Comparison of ENCODE assay signal across 9 cellular contexts in the genomic region with DNA sequence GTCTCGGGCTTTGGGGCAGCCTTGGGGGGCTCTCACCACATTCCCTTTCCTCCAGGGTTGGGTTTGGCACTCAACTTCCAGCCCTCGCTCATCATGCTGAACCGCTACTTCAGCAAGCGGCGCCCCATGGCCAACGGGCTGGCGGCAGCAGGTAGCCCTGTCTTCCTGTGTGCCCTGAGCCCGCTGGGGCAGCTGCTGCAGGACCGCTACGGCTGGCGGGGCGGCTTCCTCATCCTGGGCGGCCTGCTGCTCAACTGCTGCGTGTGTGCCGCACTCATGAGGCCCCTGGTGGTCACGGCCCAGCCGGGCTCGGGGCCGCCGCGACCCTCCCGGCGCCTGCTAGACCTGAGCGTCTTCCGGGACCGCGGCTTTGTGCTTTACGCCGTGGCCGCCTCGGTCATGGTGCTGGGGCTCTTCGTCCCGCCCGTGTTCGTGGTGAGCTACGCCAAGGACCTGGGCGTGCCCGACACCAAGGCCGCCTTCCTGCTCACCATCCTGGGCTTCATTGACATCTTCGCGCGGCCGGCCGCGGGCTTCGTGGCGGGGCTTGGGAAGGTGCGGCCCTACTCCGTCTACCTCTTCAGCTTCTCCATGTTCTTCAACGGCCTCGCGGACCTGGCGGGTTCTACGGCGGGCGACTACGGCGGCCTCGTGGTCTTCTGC. TPM values are rescaled to one million over a fixed set of nuclear protein-coding genes. Genes with fewer than 3 reads are reported as not detected.
A peak's percentile ranks its signal among the peaks of the same experiment; 100 is the strongest.
DNase-seq lines count a peak whose midpoint lies in the region; ATAC-seq and TF ChIP-seq lines count a peak whose summit lies in the region.
"Had no signal": no experiment of that assay in that cellular context is flagged by ENCODE, and none has a peak within 500 bp of the region (broad histone marks: within the 10 kb centered on the region; RNA-seq: fewer than 3 reads in every experiment).

No MANE protein-coding gene starts in this region.

- no peak for TF ChIP-seq POLR2A in esophagus squamous epithelium (IDR thresholded peaks at IDR 0.05)

- H3K9me3 ChIP-seq in Panc1 (ENCODE audit: control insufficient read depth, insufficient read depth, low read depth, low read length) (no peaks in the 10 kb centered on the region), esophagus squamous epithelium (no peaks in the 10 kb centered on the region)
- H3K9me3 ChIP-seq: prostate gland had no signal

- DNase-seq in DMS53 (lab: John Stamatoyannopoulos, UW): peak; percentile 60
- no peak for DNase-seq in DMS53 treated with DMSO at 0.1 percent for 48 hours (lab: John Stamatoyannopoulos, UW; ENCODE audit: unreplicated experiment)
- DNase-seq in Panc1 (ENCODE audit: low read depth, low spot score): no peak
- DNase-seq in esophagus squamous epithelium (lab: John Stamatoyannopoulos, UW): no peak
- peak; percentile 25 for DNase-seq in stimulated activated CD8-positive, alpha-beta memory T cell treated with anti-CD3 and anti-CD28 coated beads, Interleukin-4, amount 100 ng/mL, for 48 hours
- no peak for DNase-seq in middle frontal gyrus (ENCODE audit: extremely low spot score, low spot score)
- DNase-seq in glomerular visceral epithelial cell (ENCODE audit: extremely low spot score): no peak
- no peak for DNase-seq in NCI-H524 treated with DMSO at 0.1 percent for 48 hours (lab: John Stamatoyannopoulos, UW)

- no peak for ATAC-seq in Panc1

- H3K27me3 ChIP-seq in Panc1 (ENCODE audit: control insufficient read depth, insufficient read depth, low read length) (no peaks in the 10 kb centered on the region), esophagus squamous epithelium (no peaks in the 10 kb centered on the region)

- CTCF ChIA-PET in Panc1 (lab: Charles Lee): interaction anchor here (1.1 kb wide), 1 partner anchor 30 kb away, joined by 4 read pairs; no protein-coding TSS in a partner anchor

- 95% methylated on average over 28 to 37 of the region's 59 CpGs for WGBS in esophagus squamous epithelium, 2 donors

- in situ Hi-C loops in Panc1 (cut with HindIII; ENCODE audit: low pct_unique_long_range_greater_than_20kb, low sequenced_read_pairs): no loop called here

- H3K27ac ChIP-seq in Panc1 (ENCODE audit: low read length): peak overlapping the region; percentile 94
- peak overlapping the region in 3 of 4 donors; percentile 31 to 69 (median 68) for H3K27ac ChIP-seq in esophagus squamous epithelium

- intact Hi-C loops in Panc1 (cut with micrococcal nuclease; ENCODE audit: unreplicated experiment) (loop anchor here (10.0 kb wide), 1 partner anchor 132 kb away; no protein-coding TSS in a partner anchor), esophagus squamous epithelium (cut with DNase I) (loop anchor here (5.0 kb wide), 1 partner anchor 85 kb away; no protein-coding TSS in a partner anchor)

- H3K36me3 ChIP-seq in Panc1 (ENCODE audit: control insufficient read depth, insufficient read depth, low read length) (peaks cover 2% of the 10 kb centered on the region), esophagus squamous epithelium (peaks cover 0 to 38% (median 6%) of the 10 kb centered on the region in 3 donors)
- H3K36me3 ChIP-seq: prostate gland had no signal

- TF ChIP-seq CTCF in Panc1 (IDR thresholded peaks at IDR 0.05) (no peak), esophagus squamous epithelium (IDR thresholded peaks at IDR 0.05) (no peak)

- no TSS peak for BruUV-seq in Panc1 (replicated peaks; lab: Mats Ljungman, UMichigan)

- POLR2A ChIA-PET in Panc1 (lab: Charles Lee): no interaction called here

- H3K4me1 ChIP-seq in Panc1 (ENCODE audit: control insufficient read depth, insufficient read depth, low read length): peaks cover 97% of the 10 kb centered on the region
- peaks cover 64 to 98% (median 69%) of the 10 kb centered on the region in 3 donors for H3K4me1 ChIP-seq in esophagus squamous epithelium

- no peak overlapping the region for H3K4me3 ChIP-seq in Panc1 (ENCODE audit: low read depth in 2 of 2, low read length in 2 of 2)
- H3K4me3 ChIP-seq in esophagus squamous epithelium: no peak overlapping the region
- H3K4me3 ChIP-seq: prostate gland had no signal

RNA-seq across cellular contexts. Expression of a gene that starts 8.4 kb away (rescaled TPM):
- 581 TPM for total RNA-seq in Panc1 (2021; ENCODE audit: unreplicated experiment)
- polyA plus RNA-seq in Panc1 (2012; ENCODE audit: insufficient read length): 1,387 TPM
- 10 to 100 TPM; 18.8 to 32.9 (median 21.7) TPM for total RNA-seq in esophagus squamous epithelium

RNA-seq across cellular contexts. Expression of a gene that starts 24.6 kb away (rescaled TPM):
- total RNA-seq in Panc1 (2021; ENCODE audit: unreplicated experiment): 63.6 TPM
- 59.2 TPM for polyA plus RNA-seq in Panc1 (2012; ENCODE audit: insufficient read length)
- 10 to 100 TPM in 2 of 4 donors, 1 to 10 TPM in 2; 7.9 to 22.1 (median 9.8) TPM for total RNA-seq in esophagus squamous epithelium

RNA-seq across cellular contexts. Expression of a gene that starts 36.3 kb away (rescaled TPM):
- total RNA-seq in Panc1 (2021; ENCODE audit: unreplicated experiment): 234 TPM
- polyA plus RNA-seq in Panc1 (2012; ENCODE audit: insufficient read length): 316 TPM
- total RNA-seq in esophagus squamous epithelium: 100 to 1,000 TPM in 1 of 4 donors, 10 to 100 TPM in 3; 24.6 to 102 (median 57.1) TPM

Comparison
In these comparisons a context has a peak if more than half of its experiments do, and no peak if none do; other contexts are left out.
1. DNase-seq: peak in DMS53 (single experiment) and stimulated activated CD8-positive, alpha-beta memory T cell treated with anti-CD3 and anti-CD28 coated beads, Interleukin-4, amount 100 ng/mL, for 48 hours (single experiment); none in DMS53 treated with DMSO at 0.1 percent for 48 hours (single experiment), Panc1 (single experiment), esophagus squamous epithelium (single experiment), middle frontal gyrus (single experiment), glomerular visceral epithelial cell (single experiment) and NCI-H524 treated with DMSO at 0.1 percent for 48 hours (single experiment).
2. RNA of a gene that starts 8.4 kb away (total RNA-seq): 581 TPM in Panc1 (single experiment); 18.8 to 32.9 TPM in esophagus squamous epithelium; every median in the first group is over 10 times any median in the second.